8 cellular contexts compared by ENCODE assay signal in genomic region chr4:121252224-121252806, GRCh38.
DNase-seq lines count a peak whose midpoint lies in the region; ATAC-seq and TF ChIP-seq lines count a peak whose summit lies in the region.

No MANE protein-coding gene starts in this region.

- no peak overlapping the region for H2BK5ac ChIP-seq in neuronal stem cell (ENCODE audit: low read length)

- H3K4me2 ChIP-seq in OCI-LY3 (ENCODE audit: low read length) (no peak overlapping the region), neuronal stem cell (ENCODE audit: insufficient read depth, low read length, poor library complexity, severe bottlenecking) (no peak overlapping the region)

- TF ChIP-seq CTCF in OCI-LY3 (IDR thresholded peaks at IDR 0.05; ENCODE audit: low read depth, low read length), result peak; percentile 88
- peak; percentile 63 to 83 (median 77) for TF ChIP-seq CTCF in transverse colon (IDR thresholded peaks at IDR 0.05)

- H3K4ac ChIP-seq in neuronal stem cell (ENCODE audit: low read length), result no peak overlapping the region

- intact Hi-C loops in Right ventricle myocardium inferior (cut with DNase I) (loop anchor here (2.0 kb wide), 2 partner anchors 58 to 1096 kb away; no protein-coding TSS in a partner anchor), cardiac septum (cut with DNase I) (loop anchor here (2.0 kb wide), 1 partner anchor 60 kb away; no protein-coding TSS in a partner anchor), transverse colon (cut with DNase I; ENCODE audit: low total_unique reads) (no loop called here)
- intact Hi-C loops in activated T-helper 1 cell treated with anti-CD3 and anti-CD28 coated beads, Interleukin-12 subunit alpha, Interleukin-12 subunit beta, Interleukin-2, Interleukin-4 antibody, amounts not matched to agents 30 ng/mL and 10 ng/mL and 1 ng/mL, durations not matched to agents 14 hours and 24 hours and 36 hours (cut with micrococcal nuclease), result loop anchor here (1.0 kb wide), 4 partner anchors 9 to 60 kb away; no protein-coding TSS in a partner anchor

- H3K27ac ChIP-seq in OCI-LY3 (ENCODE audit: low read length) (no peak overlapping the region), neuronal stem cell (replicated peaks; ENCODE audit: low read length) (no peak overlapping the region), transverse colon (no peak overlapping the region)

- TF ChIP-seq POLR2A in transverse colon (IDR thresholded peaks at IDR 0.05), result no peak

- H3K4me1 ChIP-seq in OCI-LY3 (ENCODE audit: low read length), result peaks cover 65% of the 10 kb centered on the region
- peaks cover 0 to 3% of the 10 kb centered on the region in 2 donors for H3K4me1 ChIP-seq in neuronal stem cell (ENCODE audit: control insufficient read depth in 2 of 2, insufficient read depth in 1 of 2, low read depth in 1 of 2, low read length in 2 of 2)
- no peaks in the 10 kb centered on the region for H3K4me1 ChIP-seq in transverse colon

- no peak overlapping the region for H2BK120ac ChIP-seq in neuronal stem cell (ENCODE audit: low read depth, low read length)

- H4K8ac ChIP-seq in neuronal stem cell (ENCODE audit: low read depth, low read length), result no peak overlapping the region

- no peaks in the 10 kb centered on the region for H3K36me3 Mint-ChIP-seq in activated T-helper 1 cell treated with anti-CD3 and anti-CD28 coated beads, Interleukin-12 subunit alpha, Interleukin-12 subunit beta, Interleukin-2, Interleukin-4 antibody, amounts not matched to agents 30 ng/mL and 10 ng/mL and 1 ng/mL, durations not matched to agents 14 hours and 24 hours and 36 hours (ENCODE audit: low read depth)

- H3K4me1 Mint-ChIP-seq in activated T-helper 1 cell treated with anti-CD3 and anti-CD28 coated beads, Interleukin-12 subunit alpha, Interleukin-12 subunit beta, Interleukin-2, Interleukin-4 antibody, amounts not matched to agents 30 ng/mL and 10 ng/mL and 1 ng/mL, durations not matched to agents 14 hours and 24 hours and 36 hours (ENCODE audit: low read depth), result peaks cover 66% of the 10 kb centered on the region

- no peaks in the 10 kb centered on the region for H3K36me3 ChIP-seq in OCI-LY3 (replicated peaks; ENCODE audit: low read depth, low read length)
- no peaks in the 10 kb centered on the region for H3K36me3 ChIP-seq in neuronal stem cell (replicated peaks in 1 of 2; ENCODE audit: control insufficient read depth in 2 of 2, insufficient read depth in 2 of 2, low read length in 2 of 2)
- H3K36me3 ChIP-seq in transverse colon, result no peaks in the 10 kb centered on the region

- no peaks in the 10 kb centered on the region for H4K20me1 ChIP-seq in OCI-LY3 (ENCODE audit: insufficient read depth, low read length)

- H3K14ac ChIP-seq in neuronal stem cell (ENCODE audit: low read length), result no peak overlapping the region

- H4K91ac ChIP-seq in neuronal stem cell (ENCODE audit: low read depth, low read length, poor library complexity), result no peak overlapping the region

- ATAC-seq in Right ventricle myocardium inferior (peak; percentile 64), HG03520 (IDR thresholded peaks at IDR 0.05; ENCODE audit: unreplicated experiment) (peak; percentile 30)

- H3K27me3 Mint-ChIP-seq in activated T-helper 1 cell treated with anti-CD3 and anti-CD28 coated beads, Interleukin-12 subunit alpha, Interleukin-12 subunit beta, Interleukin-2, Interleukin-4 antibody, amounts not matched to agents 30 ng/mL and 10 ng/mL and 1 ng/mL, durations not matched to agents 14 hours and 24 hours and 36 hours (ENCODE audit: insufficient read depth), result peaks cover 6% of the 10 kb centered on the region

- H2AK5ac ChIP-seq in neuronal stem cell (ENCODE audit: low read depth, low read length), result no peak overlapping the region

- H3K23ac ChIP-seq in neuronal stem cell (ENCODE audit: low read depth, low read length, poor library complexity), result no peak overlapping the region

- H3K27me3 ChIP-seq in OCI-LY3 (ENCODE audit: low read depth, low read length) (no peaks in the 10 kb centered on the region), neuronal stem cell (ENCODE audit: control insufficient read depth in 3 of 3, insufficient read depth in 3 of 3, low read depth in 1 of 3, low read length in 3 of 3) (no peaks in the 10 kb centered on the region), transverse colon (no peaks in the 10 kb centered on the region)

- H2AFZ ChIP-seq in OCI-LY3 (ENCODE audit: low read depth, low read length) (no peak overlapping the region), neuronal stem cell (ENCODE audit: low read length) (no peak overlapping the region)

- no peaks in the 10 kb centered on the region for H3K79me2 ChIP-seq in OCI-LY3 (ENCODE audit: low read length)

- H3K27ac Mint-ChIP-seq in activated T-helper 1 cell treated with anti-CD3 and anti-CD28 coated beads, Interleukin-12 subunit alpha, Interleukin-12 subunit beta, Interleukin-2, Interleukin-4 antibody, amounts not matched to agents 30 ng/mL and 10 ng/mL and 1 ng/mL, durations not matched to agents 14 hours and 24 hours and 36 hours, result no peak overlapping the region

- DNase-seq in Right ventricle myocardium inferior (ENCODE audit: missing footprints), result peak; percentile 72
- no peak for DNase-seq in cardiac septum (ENCODE audit: low spot score)
- DNase-seq in activated T-helper 1 cell treated with anti-CD3 and anti-CD28 coated beads, Interleukin-12 subunit alpha, Interleukin-12 subunit beta, Interleukin-2, Interleukin-4 antibody, amounts not matched to agents 30 ng/mL and 10 ng/mL and 1 ng/mL, durations not matched to agents 14 hours and 24 hours and 36 hours (ENCODE audit: low spot score), result peak; percentile 21
- DNase-seq in fibroblast of the conjunctiva (ENCODE audit: low read depth), result peak; percentile 60
- peak; percentile 78 for DNase-seq in neuronal stem cell (ENCODE audit: low spot score)
- DNase-seq in transverse colon, result peak; percentile 72

- H2BK12ac ChIP-seq in neuronal stem cell (ENCODE audit: low read length), result no peak overlapping the region

- in situ Hi-C loops in transverse colon (cut with MboI; ENCODE audit: low pct_ligation_motif_present in 1 of 4, low pct_unique_long_range_greater_than_20kb in 1 of 4, low sequenced_read_pairs in 3 of 4), result loop anchor here in 2 of 4 donors (5.0 kb wide), 1 partner anchor 60 kb away; no protein-coding TSS in a partner anchor

- no peaks in the 10 kb centered on the region for H3K79me1 ChIP-seq in neuronal stem cell (ENCODE audit: low read depth, low read length)

- TF ChIP-seq EP300 in transverse colon (IDR thresholded peaks at IDR 0.05; ENCODE audit: low read depth), result no peak

- no peak overlapping the region for H3K18ac ChIP-seq in neuronal stem cell (ENCODE audit: low read length)

- H3K9me3 Mint-ChIP-seq in activated T-helper 1 cell treated with anti-CD3 and anti-CD28 coated beads, Interleukin-12 subunit alpha, Interleukin-12 subunit beta, Interleukin-2, Interleukin-4 antibody, amounts not matched to agents 30 ng/mL and 10 ng/mL and 1 ng/mL, durations not matched to agents 14 hours and 24 hours and 36 hours, result peaks cover 7% of the 10 kb centered on the region

- no peak overlapping the region for H3K4me3 Mint-ChIP-seq in activated T-helper 1 cell treated with anti-CD3 and anti-CD28 coated beads, Interleukin-12 subunit alpha, Interleukin-12 subunit beta, Interleukin-2, Interleukin-4 antibody, amounts not matched to agents 30 ng/mL and 10 ng/mL and 1 ng/mL, durations not matched to agents 14 hours and 24 hours and 36 hours

- H3K4me3 ChIP-seq in OCI-LY3 (ENCODE audit: low read length), result no peak overlapping the region
- H3K4me3 ChIP-seq in neuronal stem cell (ENCODE audit: low read length in 2 of 2), result no peak overlapping the region
- H3K4me3 ChIP-seq in transverse colon, result no peak overlapping the region

- no peaks in the 10 kb centered on the region for H3K9me3 ChIP-seq in OCI-LY3 (ENCODE audit: insufficient read depth, low read length)
- H3K9me3 ChIP-seq in neuronal stem cell (replicated peaks in 1 of 2; ENCODE audit: control insufficient read depth in 2 of 2, insufficient read depth in 1 of 2, low read depth in 1 of 2, low read length in 2 of 2), result no peaks in the 10 kb centered on the region
- H3K9me3 ChIP-seq in transverse colon, result no peaks in the 10 kb centered on the region

- H2BK15ac ChIP-seq in neuronal stem cell (ENCODE audit: low read length), result no peak overlapping the region

- H3K9ac ChIP-seq in OCI-LY3 (ENCODE audit: low read length) (no peak overlapping the region), neuronal stem cell (ENCODE audit: low read depth, low read length, poor library complexity) (no peak overlapping the region)

- WGBS in neuronal stem cell (ENCODE audit: extremely low coverage in 2 of 2, insufficient read length in 2 of 2, insufficient replicate concordance in 1 of 2), 2 donors, result no CpG with 5 or more reads among the region's 3 CpGs
- 10 to 20% methylated on average over 3 of the region's 3 CpGs for WGBS in transverse colon (ENCODE audit: low coverage in 1 of 2), 2 donors
